In the genomic region with DNA sequence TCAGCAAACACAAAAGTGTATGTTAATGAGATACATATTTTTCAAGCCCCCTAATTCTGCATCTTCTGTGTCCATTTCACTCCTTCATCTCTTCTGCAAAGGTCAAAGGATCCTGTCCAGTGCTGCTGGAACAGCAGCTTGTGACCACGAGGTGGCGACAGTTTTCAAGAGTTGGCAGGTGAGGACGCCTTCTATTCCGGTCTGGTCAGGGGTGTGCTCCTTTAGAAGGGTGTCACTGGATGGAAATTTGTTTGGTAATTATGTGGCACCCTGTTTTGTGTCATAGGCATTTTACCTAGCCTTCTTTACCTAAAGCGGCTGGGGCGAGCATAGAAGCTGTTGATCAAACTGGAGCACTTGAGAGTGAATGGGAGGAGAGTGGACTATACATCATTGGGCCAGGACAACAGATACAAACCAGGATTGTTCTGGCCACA, we compare ENCODE assay signal across 1 cellular context.
TF ChIP-seq lines count a peak whose summit lies in the region.

No MANE protein-coding gene starts in this region.

TF ChIP-seq in H1, 55 proteins besides CTCF, POLR2A, EP300 and RAD21:
- no peak for TF ChIP-seq SP4 (IDR thresholded peaks at IDR 0.05; ENCODE audit: low read length)
- no peak for TF ChIP-seq TCF12 (IDR thresholded peaks at IDR 0.05; ENCODE audit: low read depth, low read length)
- no peak for TF ChIP-seq JUND (IDR thresholded peaks at IDR 0.05; ENCODE audit: low read length)
